ENCODE assay signal across 9 cellular contexts in genomic region chr14:41605550-41606248, GRCh38. TPM values are rescaled to one million over a fixed set of nuclear protein-coding genes. Genes with fewer than 3 reads are reported as not detected.
A peak's percentile ranks its signal among the peaks of the same experiment; 100 is the strongest.
DNase-seq lines count a peak whose midpoint lies in the region; ATAC-seq and TF ChIP-seq lines count a peak whose summit lies in the region.
"Had no signal": no experiment of that assay in that cellular context is flagged by ENCODE, and none has a peak within 500 bp of the region (broad histone marks: within the 10 kb centered on the region; RNA-seq: fewer than 3 reads in every experiment).

No MANE protein-coding gene starts in this region.

- peaks cover 49% of the 10 kb centered on the region for H3K27me3 Mint-ChIP-seq in activated naive CD4-positive, alpha-beta T cell treated with anti-CD3 and anti-CD28 coated beads, Interleukin-2, amount 50 U/mL, for 24 hours
- H3K27me3 Mint-ChIP-seq in activated CD8-positive, alpha-beta T cell treated with anti-CD3 and anti-CD28 coated beads, Interleukin-2, amount 10 ng/mL, durations not matched to agents 7 days and 5 days (ENCODE audit: low read depth), result peaks cover 65% of the 10 kb centered on the region

- peak overlapping the region; percentile 77 for H3K4me3 Mint-ChIP-seq in activated naive CD4-positive, alpha-beta T cell treated with anti-CD3 and anti-CD28 coated beads, Interleukin-2, amount 50 U/mL, for 24 hours
- H3K4me3 Mint-ChIP-seq in activated CD8-positive, alpha-beta T cell treated with anti-CD3 and anti-CD28 coated beads, Interleukin-2, amount 10 ng/mL, durations not matched to agents 7 days and 5 days, result peak overlapping the region; percentile 38

- H3K27me3 ChIP-seq in right cardiac atrium (ENCODE audit: control insufficient read depth, insufficient read depth), result no peaks in the 10 kb centered on the region
- H3K27me3 ChIP-seq in gastrocnemius medialis, result peaks cover 51 to 60% (median 52%) of the 10 kb centered on the region in 3 donors

- no peak overlapping the region for H3K27ac ChIP-seq in right cardiac atrium (ENCODE audit: low read length)
- peak overlapping the region in 2 of 4 donors; percentile 10 to 35 for H3K27ac ChIP-seq in gastrocnemius medialis

- intact Hi-C loops in right cardiac atrium (cut with DNase I) (no loop called here), gastrocnemius medialis (cut with DNase I; ENCODE audit: low total_unique reads) (no loop called here)

- H3K27ac Mint-ChIP-seq in activated naive CD4-positive, alpha-beta T cell treated with anti-CD3 and anti-CD28 coated beads, Interleukin-2, amount 50 U/mL, for 24 hours, result no peak overlapping the region
- H3K27ac Mint-ChIP-seq in activated CD8-positive, alpha-beta T cell treated with anti-CD3 and anti-CD28 coated beads, Interleukin-2, amount 10 ng/mL, durations not matched to agents 7 days and 5 days, result no peak overlapping the region
- H3K27ac Mint-ChIP-seq: T-helper 1 cell treated with Interleukin-12 subunit alpha and Interleukin-12 subunit beta and Interleukin-4 antibody, amounts not matched to agents 30 μg/mL and 1 μg/mL, for 36 hours had no signal

- peaks cover 58% of the 10 kb centered on the region for H3K4me1 Mint-ChIP-seq in activated naive CD4-positive, alpha-beta T cell treated with anti-CD3 and anti-CD28 coated beads, Interleukin-2, amount 50 U/mL, for 24 hours
- H3K4me1 Mint-ChIP-seq in activated CD8-positive, alpha-beta T cell treated with anti-CD3 and anti-CD28 coated beads, Interleukin-2, amount 10 ng/mL, durations not matched to agents 7 days and 5 days (ENCODE audit: low read depth), result peaks cover 11% of the 10 kb centered on the region

- CTCF ChIA-PET in activated CD8-positive, alpha-beta T cell treated with anti-CD3 and anti-CD28 coated beads, Interleukin-2, amount 10 ng/mL, durations not matched to agents 7 days and 5 days (lab: Charles Lee), result no interaction called here

- in situ Hi-C loops in gastrocnemius medialis (cut with MboI; ENCODE audit: low sequenced_read_pairs in 4 of 4), result no loop called here

- no peaks in the 10 kb centered on the region for H3K36me3 ChIP-seq in gastrocnemius medialis

- no peaks in the 10 kb centered on the region for H3K36me3 Mint-ChIP-seq in activated naive CD4-positive, alpha-beta T cell treated with anti-CD3 and anti-CD28 coated beads, Interleukin-2, amount 50 U/mL, for 24 hours
- peaks cover 4% of the 10 kb centered on the region for H3K36me3 Mint-ChIP-seq in activated CD8-positive, alpha-beta T cell treated with anti-CD3 and anti-CD28 coated beads, Interleukin-2, amount 10 ng/mL, durations not matched to agents 7 days and 5 days (ENCODE audit: low read depth)

- no peak for TF ChIP-seq POLR2A in gastrocnemius medialis (IDR thresholded peaks at IDR 0.05)

- no peak for DNase-seq in activated naive CD4-positive, alpha-beta T cell (lab: John Stamatoyannopoulos, UW)
- DNase-seq in activated CD8-positive, alpha-beta T cell treated with anti-CD3 and anti-CD28 coated beads, Interleukin-2, amount 10 ng/mL, durations not matched to agents 7 days and 5 days, result no peak
- DNase-seq in right cardiac atrium (peak; percentile 26 to 50 (median 38)), gastrocnemius medialis (no peak), GM19238 (ENCODE audit: insufficient read length, low spot score) (no peak), LoVo (ENCODE audit: low spot score) (no peak)
- no peak for DNase-seq in activated effector memory CD4-positive, alpha-beta T cell treated with anti-CD3 and anti-CD28 coated beads, Interleukin-2, amount 50 U/mL, for 16 hours

- 2% methylated on average over 23 of the region's 23 CpGs for WGBS in right cardiac atrium

- H3K4me1 ChIP-seq in right cardiac atrium (ENCODE audit: control insufficient read depth, insufficient read depth, low read length) (no peaks in the 10 kb centered on the region), gastrocnemius medialis (peaks cover 0 to 20% of the 10 kb centered on the region in 2 donors)

- POLR2A ChIA-PET in activated CD8-positive, alpha-beta T cell treated with anti-CD3 and anti-CD28 coated beads, Interleukin-2, amount 10 ng/mL, durations not matched to agents 7 days and 5 days (lab: Charles Lee), result no interaction called here

- TF ChIP-seq CTCF in gastrocnemius medialis (IDR thresholded peaks at IDR 0.05 in 4 of 5, conservative IDR thresholded peaks at IDR 0.05 in 1 of 5), result no peak

- no peaks in the 10 kb centered on the region for H3K9me3 Mint-ChIP-seq in activated naive CD4-positive, alpha-beta T cell treated with anti-CD3 and anti-CD28 coated beads, Interleukin-2, amount 50 U/mL, for 24 hours
- H3K9me3 Mint-ChIP-seq in activated CD8-positive, alpha-beta T cell treated with anti-CD3 and anti-CD28 coated beads, Interleukin-2, amount 10 ng/mL, durations not matched to agents 7 days and 5 days (ENCODE audit: insufficient read depth), result no peaks in the 10 kb centered on the region
- H3K9me3 Mint-ChIP-seq: T-helper 1 cell treated with Interleukin-12 subunit alpha and Interleukin-12 subunit beta and Interleukin-4 antibody, amounts not matched to agents 30 μg/mL and 1 μg/mL, for 36 hours had no signal

- H3K9me3 ChIP-seq in right cardiac atrium (ENCODE audit: control insufficient read depth, low read length), result no peaks in the 10 kb centered on the region
- no peaks in the 10 kb centered on the region for H3K9me3 ChIP-seq in gastrocnemius medialis

- ATAC-seq in activated CD8-positive, alpha-beta T cell treated with anti-CD3 and anti-CD28 coated beads, Interleukin-2, amount 10 ng/mL, durations not matched to agents 7 days and 5 days, result no peak
- peak in 1 of 2 donors; percentile 15 for ATAC-seq in right cardiac atrium
- peak in 1 of 2 donors; percentile 14 for ATAC-seq in gastrocnemius medialis

- H3K4me3 ChIP-seq in right cardiac atrium (ENCODE audit: low read length) (peak overlapping the region; percentile 55), gastrocnemius medialis (peak overlapping the region; percentile 43 to 55 (median 52))

RNA-seq across cellular contexts. Expression of gene LRFN5, which starts 1.0 kb away (rescaled TPM):
- not detected for total RNA-seq in activated CD8-positive, alpha-beta T cell treated with anti-CD3 and anti-CD28 coated beads, Interleukin-2, amount 10 ng/mL, durations not matched to agents 7 days and 5 days
- total RNA-seq in right cardiac atrium (1 to 10 TPM in 3 of 4 donors, under 1 TPM in 1; 0.78 to 1.7 (median 1.1) TPM), gastrocnemius medialis (under 1 TPM in 3 of 4 donors, not detected in 1; 0.22 to 0.51 (median 0.33) TPM)
- 0.23 TPM for polyA plus RNA-seq in right cardiac atrium

Comparison
In these comparisons a context has a peak if more than half of its experiments do, and no peak if none do; other contexts are left out.
1. DNase-seq: peak in right cardiac atrium (3 of 3); none in activated naive CD4-positive, alpha-beta T cell (0 of 4), activated CD8-positive, alpha-beta T cell treated with anti-CD3 and anti-CD28 coated beads, Interleukin-2, amount 10 ng/mL, durations not matched to agents 7 days and 5 days (single experiment), gastrocnemius medialis (0 of 2), GM19238 (single experiment), activated effector memory CD4-positive, alpha-beta T cell treated with anti-CD3 and anti-CD28 coated beads, Interleukin-2, amount 50 U/mL, for 16 hours (single experiment) and LoVo (single experiment).